10 cellular contexts compared by ENCODE assay signal in genomic region chr14:88286309-88286708, GRCh38. TPM values are rescaled to one million over a fixed set of nuclear protein-coding genes. Genes with fewer than 3 reads are reported as not detected.
"Had no signal": no experiment of that assay in that cellular context is flagged by ENCODE, and none has a peak within 500 bp of the region (broad histone marks: within the 10 kb centered on the region; RNA-seq: fewer than 3 reads in every experiment).

No MANE protein-coding gene starts in this region.

- H3K27ac ChIP-seq: HL-60 had no signal

- ATAC-seq: GM23338, HepG2 had no signal

- H2AFZ ChIP-seq: GM23338 had no signal

- H3K4me3 ChIP-seq: GM23338 had no signal

- DNase-seq: H9, HCEC 1CT, KBM-7 had no signal

- FAIRE-seq: H1, H54, HepG2 had no signal

- H3K4me2 ChIP-seq: GM23338 had no signal

RNA-seq across cellular contexts. Expression of gene KCNK10, which starts 36.8 kb away (rescaled TPM):
- total RNA-seq: HepG2, HT1080 had no signal
- polyA plus RNA-seq: HepG2, IgD-negative memory B cell had no signal
